ENCODE assay signal across 8 cellular contexts in the genomic region with DNA sequence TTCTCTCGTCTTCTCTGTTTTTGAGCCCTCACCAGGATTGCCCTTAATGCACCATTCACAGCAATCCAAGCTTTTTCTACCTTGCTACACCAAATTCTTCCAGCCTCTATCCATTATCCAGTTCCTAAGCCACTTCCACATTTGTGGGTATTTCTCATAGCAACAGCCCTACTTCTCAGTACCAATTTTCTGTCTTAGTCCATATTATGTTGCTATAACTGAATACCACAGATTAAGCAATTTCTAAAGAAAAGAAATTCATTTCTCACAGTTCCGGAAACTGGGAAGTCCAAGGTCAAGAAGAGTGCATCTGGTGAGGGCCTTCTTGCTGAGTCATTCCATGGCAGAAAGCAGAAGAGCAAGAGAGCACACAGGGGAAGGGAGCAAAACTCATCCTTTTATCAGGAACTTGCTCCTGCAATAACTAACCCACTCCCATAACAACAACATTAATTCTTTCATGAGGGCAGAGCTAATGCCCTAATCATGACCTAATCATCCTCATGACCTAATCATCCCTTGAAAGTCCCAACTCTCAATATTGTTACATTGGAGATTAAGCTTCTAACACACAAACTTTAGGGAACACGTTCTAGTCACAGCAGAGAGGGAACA. TPM values are rescaled to one million over a fixed set of nuclear protein-coding genes. Genes with fewer than 3 reads are reported as not detected.
A peak's percentile ranks its signal among the peaks of the same experiment; 100 is the strongest.
DNase-seq lines count a peak whose midpoint lies in the region; ATAC-seq lines count a peak whose summit lies in the region.

No MANE protein-coding gene starts in this region.

- CTCF ChIA-PET in CD8-positive, alpha-beta memory T cell (lab: Charles Lee) = interaction anchor here (1.4 kb wide), 1 partner anchor 9 kb away, joined by 3 read pairs; a partner anchor contains a TSS
- CTCF ChIA-PET in activated CD4-positive, alpha-beta memory T cell treated with anti-CD3 and anti-CD28 coated beads for 36 hours (lab: Charles Lee) = interaction anchor here (1.6 kb wide), 1 partner anchor 17 kb away, joined by 5 read pairs; no protein-coding TSS in a partner anchor

- no peaks in the 10 kb centered on the region for H3K36me3 ChIP-seq in CD8-positive, alpha-beta memory T cell (ENCODE audit: insufficient read depth, low read length)

- H3K27me3 ChIP-seq in CD8-positive, alpha-beta memory T cell (ENCODE audit: insufficient read depth, low read length, poor library complexity, severe bottlenecking) = no peaks in the 10 kb centered on the region

- ATAC-seq in HG02981 (IDR thresholded peaks at IDR 0.05; ENCODE audit: unreplicated experiment) = no peak
- ATAC-seq in GM21619 (IDR thresholded peaks at IDR 0.05; ENCODE audit: unreplicated experiment) = no peak

- H3K9me3 ChIP-seq in CD8-positive, alpha-beta memory T cell (ENCODE audit: low read length) = no peaks in the 10 kb centered on the region

- H3K27ac Mint-ChIP-seq in CD8-positive, alpha-beta memory T cell = no peak overlapping the region
- H3K27ac Mint-ChIP-seq in dendritic cell treated with granulocyte-macrophage colony-stimulating factor and Interleukin-4, amounts not matched to agents 40 ng/mL and 50 ng/mL, for 4 days = peak overlapping the region; percentile 73
- H3K27ac Mint-ChIP-seq in activated CD4-positive, alpha-beta memory T cell treated with anti-CD3 and anti-CD28 coated beads for 36 hours = no peak overlapping the region

- no peak overlapping the region for H3K4me3 Mint-ChIP-seq in CD8-positive, alpha-beta memory T cell
- no peak overlapping the region for H3K4me3 Mint-ChIP-seq in dendritic cell treated with granulocyte-macrophage colony-stimulating factor and Interleukin-4, amounts not matched to agents 40 ng/mL and 50 ng/mL, for 4 days
- H3K4me3 Mint-ChIP-seq in activated CD4-positive, alpha-beta memory T cell treated with anti-CD3 and anti-CD28 coated beads for 36 hours = no peak overlapping the region

- no peaks in the 10 kb centered on the region for H3K4me1 ChIP-seq in CD8-positive, alpha-beta memory T cell (ENCODE audit: insufficient read depth, low read length)

- H3K36me3 Mint-ChIP-seq in CD8-positive, alpha-beta memory T cell = peaks cover 1 to 49% (median 14%) of the 10 kb centered on the region in 3 donors
- H3K36me3 Mint-ChIP-seq in dendritic cell treated with granulocyte-macrophage colony-stimulating factor and Interleukin-4, amounts not matched to agents 40 ng/mL and 50 ng/mL, for 4 days (ENCODE audit: low read depth) = peaks cover 7% of the 10 kb centered on the region
- peaks cover 5% of the 10 kb centered on the region for H3K36me3 Mint-ChIP-seq in activated CD4-positive, alpha-beta memory T cell treated with anti-CD3 and anti-CD28 coated beads for 36 hours

- no peaks in the 10 kb centered on the region for H3K9me3 Mint-ChIP-seq in CD8-positive, alpha-beta memory T cell
- no peaks in the 10 kb centered on the region for H3K9me3 Mint-ChIP-seq in dendritic cell treated with granulocyte-macrophage colony-stimulating factor and Interleukin-4, amounts not matched to agents 40 ng/mL and 50 ng/mL, for 4 days
- no peaks in the 10 kb centered on the region for H3K9me3 Mint-ChIP-seq in activated CD4-positive, alpha-beta memory T cell treated with anti-CD3 and anti-CD28 coated beads for 36 hours

- DNase-seq in CD8-positive, alpha-beta memory T cell = no peak
- DNase-seq in NOMO-1 treated with dmso at 0.1 percent for 144 hours (lab: John Stamatoyannopoulos, UW; ENCODE audit: unreplicated experiment) = peak; percentile 78
- peak; percentile 58 for DNase-seq in myocyte (ENCODE audit: low read depth)
- DNase-seq in stimulated activated CD8-positive, alpha-beta memory T cell treated with anti-CD3 and anti-CD28 coated beads, Interleukin-4, amount 100 ng/mL, for 48 hours = no peak
- no peak for DNase-seq in activated CD4-positive, alpha-beta memory T cell treated with anti-CD3 and anti-CD28 coated beads for 36 hours

- peaks cover 0 to 3% of the 10 kb centered on the region in 2 donors for H3K27me3 Mint-ChIP-seq in CD8-positive, alpha-beta memory T cell
- H3K27me3 Mint-ChIP-seq in dendritic cell treated with granulocyte-macrophage colony-stimulating factor and Interleukin-4, amounts not matched to agents 40 ng/mL and 50 ng/mL, for 4 days = no peaks in the 10 kb centered on the region
- no peaks in the 10 kb centered on the region for H3K27me3 Mint-ChIP-seq in activated CD4-positive, alpha-beta memory T cell treated with anti-CD3 and anti-CD28 coated beads for 36 hours

- POLR2A ChIA-PET in CD8-positive, alpha-beta memory T cell (lab: Charles Lee) = no interaction called here
- POLR2A ChIA-PET in activated CD4-positive, alpha-beta memory T cell treated with anti-CD3 and anti-CD28 coated beads for 36 hours (lab: Charles Lee) = no interaction called here

- no peak overlapping the region for H3K4me3 ChIP-seq in CD8-positive, alpha-beta memory T cell (ENCODE audit: low read length)

- H3K27ac ChIP-seq in CD8-positive, alpha-beta memory T cell (ENCODE audit: low read depth, low read length) = peak overlapping the region; percentile 60

- intact Hi-C loops in dendritic cell treated with granulocyte-macrophage colony-stimulating factor and Interleukin-4, amounts not matched to agents 40 ng/mL and 50 ng/mL, for 4 days (cut with micrococcal nuclease) = loop anchor here (1.0 kb wide), 1 partner anchor 9 kb away; a partner anchor contains a TSS
- intact Hi-C loops in activated CD4-positive, alpha-beta memory T cell treated with anti-CD3 and anti-CD28 coated beads for 36 hours (cut with micrococcal nuclease) = no loop called here

- H3K4me1 Mint-ChIP-seq in CD8-positive, alpha-beta memory T cell = no peaks in the 10 kb centered on the region
- peaks cover 60% of the 10 kb centered on the region for H3K4me1 Mint-ChIP-seq in dendritic cell treated with granulocyte-macrophage colony-stimulating factor and Interleukin-4, amounts not matched to agents 40 ng/mL and 50 ng/mL, for 4 days (ENCODE audit: low read depth)
- H3K4me1 Mint-ChIP-seq in activated CD4-positive, alpha-beta memory T cell treated with anti-CD3 and anti-CD28 coated beads for 36 hours (ENCODE audit: low read depth) = no peaks in the 10 kb centered on the region

RNA-seq across cellular contexts. Expression of a gene that starts 9.7 kb away (rescaled TPM):
- total RNA-seq in CD8-positive, alpha-beta memory T cell = 10 to 100 TPM; 76.4 to 81.4 TPM
- 57.1 TPM for polyA plus RNA-seq in CD8-positive, alpha-beta memory T cell
- 9.1 and 12.2 TPM in 2 replicates for total RNA-seq in myocyte
- polyA plus RNA-seq in myocyte (2012) = 68.4 TPM
- 10 to 100 TPM; 48.6 to 51.0 TPM for total RNA-seq in activated CD4-positive, alpha-beta memory T cell treated with anti-CD3 and anti-CD28 coated beads for 36 hours

Comparison
In these comparisons a context has a peak if more than half of its experiments do, and no peak if none do; other contexts are left out.
1. DNase-seq: peak in NOMO-1 treated with dmso at 0.1 percent for 144 hours (single experiment) and myocyte (single experiment); none in CD8-positive, alpha-beta memory T cell (0 of 5), stimulated activated CD8-positive, alpha-beta memory T cell treated with anti-CD3 and anti-CD28 coated beads, Interleukin-4, amount 100 ng/mL, for 48 hours (single experiment) and activated CD4-positive, alpha-beta memory T cell treated with anti-CD3 and anti-CD28 coated beads for 36 hours (single experiment).